In the genomic region with DNA sequence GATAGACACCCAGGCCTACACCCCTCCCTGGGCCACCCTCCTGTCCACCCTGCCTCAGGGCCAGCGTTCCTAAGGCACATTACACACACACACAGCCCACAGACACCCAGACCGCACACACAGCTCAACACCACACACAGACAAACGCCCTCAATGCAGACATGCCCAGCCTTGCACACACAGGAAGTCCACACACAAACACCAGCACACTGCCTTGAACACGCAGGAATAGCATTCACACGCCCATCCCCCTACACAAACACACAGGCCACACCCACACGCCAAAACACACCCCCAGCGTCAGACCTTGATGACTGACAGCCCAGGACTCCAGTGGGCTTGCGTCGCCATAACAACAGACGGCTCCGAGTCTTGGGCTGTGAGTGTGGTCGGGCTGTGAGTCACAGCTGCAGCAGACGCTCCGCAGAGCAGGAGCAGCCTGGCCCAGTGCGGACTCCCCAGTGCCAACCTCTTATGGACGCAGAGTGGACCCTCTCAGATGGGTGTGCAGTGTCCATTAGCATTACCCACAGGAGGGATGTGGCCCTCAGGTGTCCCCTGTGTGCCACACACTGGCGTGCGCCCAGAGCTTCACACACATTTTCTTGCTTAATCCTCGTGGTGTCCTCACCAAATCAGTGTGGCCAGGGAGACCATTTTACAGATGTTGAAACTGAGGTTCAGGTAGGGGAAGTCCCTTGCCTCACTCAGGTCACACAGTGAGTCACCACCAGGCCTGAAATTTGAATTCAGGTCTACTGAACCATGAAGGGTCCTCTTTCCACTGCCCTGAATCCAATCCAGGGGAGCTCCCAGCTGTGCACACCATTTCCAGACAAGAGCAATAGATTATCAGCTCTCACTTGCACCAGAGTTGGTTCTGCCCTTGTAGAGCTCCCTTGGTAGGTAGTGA, we compare ENCODE assay signal across 9 cellular contexts. TPM values are rescaled to one million over a fixed set of nuclear protein-coding genes. Genes with fewer than 3 reads are reported as not detected.
DNase-seq lines count a peak whose midpoint lies in the region; ATAC-seq, FAIRE-seq and TF ChIP-seq lines count a peak whose summit lies in the region.
"Had no signal": no experiment of that assay in that cellular context is flagged by ENCODE, and none has a peak within 500 bp of the region (broad histone marks: within the 10 kb centered on the region; RNA-seq: fewer than 3 reads in every experiment).

No MANE protein-coding gene starts in this region.

- peak overlapping the region in 1 of 2 experiments; percentile 16; a peak in 2 of 4 replicates for H3K4me3 ChIP-seq in HCT116 (replicated peaks in 1 of 2; ENCODE audit: low read depth in 1 of 2, low read length in 2 of 2)
- H3K4me3 ChIP-seq in choroid plexus epithelial cell (ENCODE audit: low read depth, low read length), result no peak overlapping the region
- H3K4me3 ChIP-seq in mucosa of descending colon, result no peak overlapping the region

- H3K36me3 ChIP-seq in HCT116 (ENCODE audit: control insufficient read depth in 1 of 2, insufficient read depth in 2 of 2, low read length in 2 of 2) (no peaks in the 10 kb centered on the region), mucosa of descending colon (ENCODE audit: low read depth) (no peaks in the 10 kb centered on the region)

- H3K27me3 Mint-ChIP-seq in activated CD4-positive, alpha-beta T cell treated with anti-CD3 and anti-CD28 coated beads for 36 hours, result no peaks in the 10 kb centered on the region

- POLR2A ChIA-PET in HCT116 (lab: Charles Lee), result no interaction called here
- POLR2A ChIA-PET in activated CD4-positive, alpha-beta T cell treated with anti-CD3 and anti-CD28 coated beads for 36 hours (lab: Charles Lee), result no interaction called here

- TF ChIP-seq CTCF in HCT116 (IDR thresholded peaks at IDR 0.05 in 2 of 3, conservative IDR thresholded peaks at IDR 0.05 in 1 of 3; ENCODE audit: borderline replicate concordance in 1 of 3, insufficient read depth in 1 of 3, low read depth in 2 of 3, low read length in 2 of 3) (no peak), choroid plexus epithelial cell (conservative IDR thresholded peaks at IDR 0.05; ENCODE audit: low read depth, low read length) (no peak), mucosa of descending colon (IDR thresholded peaks at IDR 0.05) (no peak)

- TF ChIP-seq POLR2A in GM12892 (IDR thresholded peaks at IDR 0.05; ENCODE audit: low read depth, low read length), result peak; percentile 51
- TF ChIP-seq POLR2A in HCT116 (IDR thresholded peaks at IDR 0.05; ENCODE audit: borderline replicate concordance, extremely low read depth, insufficient read depth, insufficient read length), result no peak

- H3K4me1 ChIP-seq in HCT116 (ENCODE audit: control insufficient read depth in 1 of 2, insufficient read depth in 2 of 2, low read length in 2 of 2), result peaks cover 19 to 36% of the 10 kb centered on the region in 2 experiments
- peaks cover 5% of the 10 kb centered on the region for H3K4me1 ChIP-seq in mucosa of descending colon (ENCODE audit: low read depth)

- CTCF ChIA-PET in HCT116 (lab: Charles Lee), result no interaction called here
- CTCF ChIA-PET in activated CD4-positive, alpha-beta T cell treated with anti-CD3 and anti-CD28 coated beads for 36 hours (lab: Charles Lee), result interaction anchor here (0.7 to 1.1 kb wide), 3 partner anchors 21 to 79 kb away, joined by 3 read pairs; no protein-coding TSS in a partner anchor

- peak; percentile 86 for DNase-seq in GM12892 (ENCODE audit: insufficient read length)
- peak; percentile 84 for DNase-seq in HCT116 (ENCODE audit: low read depth, low spot score)
- peak; percentile 65 for DNase-seq in NCI-H1436 treated with DMSO at 0.1 percent for 48 hours (lab: John Stamatoyannopoulos, UW)
- peak; percentile 83 for DNase-seq in activated CD4-positive, alpha-beta T cell treated with anti-CD3 and anti-CD28 coated beads for 36 hours
- peak; percentile 98 for DNase-seq in choroid plexus epithelial cell (ENCODE audit: low read depth)
- peak; percentile 52 to 79 (median 59) for DNase-seq in mucosa of descending colon
- peak; percentile 63 to 84 for DNase-seq in stimulated activated CD8-positive, alpha-beta memory T cell treated with anti-CD3 and anti-CD28 coated beads, Interleukin-7, amount 100 ng/mL, for 48 hours (ENCODE audit: extremely low read depth in 1 of 2, low read depth in 1 of 2)
- DNase-seq in HuH-7.5 (ENCODE audit: low spot score), result no peak

- H3K9ac ChIP-seq in HCT116 (ENCODE audit: low read length), result peak overlapping the region; percentile 14; the same call in 1 of the 2 replicates

- peaks cover 2% of the 10 kb centered on the region for H3K9me3 Mint-ChIP-seq in activated CD4-positive, alpha-beta T cell treated with anti-CD3 and anti-CD28 coated beads for 36 hours (ENCODE audit: low read depth)

- H3K27ac Mint-ChIP-seq in activated CD4-positive, alpha-beta T cell treated with anti-CD3 and anti-CD28 coated beads for 36 hours, result peak overlapping the region; percentile 44

- H3K27me3 ChIP-seq in HCT116 (ENCODE audit: insufficient read depth, low read length), result no peaks in the 10 kb centered on the region

- H4K20me1 ChIP-seq in HCT116 (ENCODE audit: insufficient read depth), result no peaks in the 10 kb centered on the region

- FAIRE-seq in GM12892 (lab: Jason Lieb, UNC), result peak; percentile 99
- FAIRE-seq: frontal cortex had no signal

- H3K4me3 Mint-ChIP-seq in activated CD4-positive, alpha-beta T cell treated with anti-CD3 and anti-CD28 coated beads for 36 hours, result no peak overlapping the region

- intact Hi-C loops in HCT116 (cut with micrococcal nuclease), result no loop called here
- intact Hi-C loops in activated CD4-positive, alpha-beta T cell treated with anti-CD3 and anti-CD28 coated beads for 36 hours (cut with DNase I, micrococcal nuclease), result no loop called here
- intact Hi-C loops in mucosa of descending colon (cut with DNase I, micrococcal nuclease), result no loop called here

- H3K4me2 ChIP-seq in HCT116 (ENCODE audit: low read length), result peak overlapping the region; percentile 69

- TF ChIP-seq RAD21 in HCT116 (IDR thresholded peaks at IDR 0.05; ENCODE audit: low read depth), result no peak

- peaks cover 0 to 6% of the 10 kb centered on the region in 2 experiments; a peak in 1 of 4 replicates for H3K9me3 ChIP-seq in HCT116 (ENCODE audit: control insufficient read depth in 1 of 2, insufficient read depth in 1 of 2, low read depth in 1 of 2, low read length in 2 of 2)
- peaks cover 8% of the 10 kb centered on the region for H3K9me3 ChIP-seq in mucosa of descending colon

- H3K27ac ChIP-seq in HCT116 (ENCODE audit: low read depth, low read length), result peak overlapping the region; percentile 2; the same call in 1 of the 2 replicates

- H3K79me2 ChIP-seq in HCT116 (ENCODE audit: insufficient read depth, low read length), result no peaks in the 10 kb centered on the region

- H3K36me3 Mint-ChIP-seq in activated CD4-positive, alpha-beta T cell treated with anti-CD3 and anti-CD28 coated beads for 36 hours (ENCODE audit: low read depth), result peaks cover 3% of the 10 kb centered on the region

- no TSS peak for BruUV-seq in HCT116 (replicated peaks; lab: Mats Ljungman, UMichigan)

- RAD21 ChIA-PET in HCT116 (lab: Charles Lee; ENCODE audit: low non-redundant PET in 1 of 2, low total read pairs in 2 of 2, uncharacterized antibody in 2 of 2, unreplicated experiment in 2 of 2), result no interaction called here

- no peak overlapping the region for H2AFZ ChIP-seq in HCT116 (ENCODE audit: low read depth, low read length, poor library complexity, severe bottlenecking)

- peaks cover 13% of the 10 kb centered on the region for H3K4me1 Mint-ChIP-seq in activated CD4-positive, alpha-beta T cell treated with anti-CD3 and anti-CD28 coated beads for 36 hours

- ATAC-seq in HCT116, result peak; percentile 92
- ATAC-seq in activated CD4-positive, alpha-beta T cell treated with anti-CD3 and anti-CD28 coated beads for 36 hours, result peak; percentile 98
- peak; percentile 63 for ATAC-seq in mucosa of descending colon

- no peaks in the 10 kb centered on the region for H3K9me2 ChIP-seq in HCT116 (ENCODE audit: insufficient read depth)

TF ChIP-seq in HCT116, 20 proteins besides CTCF, POLR2A, EP300 and RAD21:
- TF ChIP-seq POLR2AphosphoS5 (IDR thresholded peaks at IDR 0.05; ENCODE audit: low read depth, low read length) (peak; percentile 18; the same call in 1 of the 2 replicates), FOSL1 (IDR thresholded peaks at IDR 0.05; ENCODE audit: low read depth) (no peak), SP1 (IDR thresholded peaks at IDR 0.05; ENCODE audit: low read depth) (peak; percentile 37; the same call in 1 of the 2 replicates)

RNA-seq across cellular contexts. Expression of a gene that starts 17.8 kb away (rescaled TPM):
- 5.7 TPM for polyA plus RNA-seq in GM12892 (2012; ENCODE audit: missing spikeins)
- total RNA-seq in HCT116 (2021; ENCODE audit: unreplicated experiment) (38.5 TPM), mucosa of descending colon (10 to 100 TPM; 12.9 to 29.2 (median 17.0) TPM)
- polyA plus RNA-seq in HCT116 (2012), result 21.0 and 25.2 TPM in 2 replicates
- 10 to 100 TPM; 13.6 to 16.4 TPM for total RNA-seq in activated CD4-positive, alpha-beta T cell treated with anti-CD3 and anti-CD28 coated beads for 36 hours
